34 cellular contexts compared by ENCODE assay signal in genomic region chr6:53209681-53210080, GRCh38.
DNase-seq lines count a peak whose midpoint lies in the region; ATAC-seq and TF ChIP-seq lines count a peak whose summit lies in the region.
"Had no signal": no experiment of that assay in that cellular context is flagged by ENCODE, and none has a peak within 500 bp of the region (broad histone marks: within the 10 kb centered on the region; RNA-seq: fewer than 3 reads in every experiment).

No MANE protein-coding gene starts in this region.

- H3K36me3 Mint-ChIP-seq in memory B cell = peaks cover 4% of the 10 kb centered on the region
- H3K36me3 Mint-ChIP-seq: CD4-positive, CD25-positive, alpha-beta regulatory T cell; CD8-positive, alpha-beta T cell had no signal

- no peak for TF ChIP-seq POLR2A in prostate gland (IDR thresholded peaks at IDR 0.05)

- H3K9me3 Mint-ChIP-seq in memory B cell = peaks cover 4% of the 10 kb centered on the region
- H3K9me3 Mint-ChIP-seq: CD4-positive, alpha-beta T cell; CD8-positive, alpha-beta T cell had no signal

- no peak for TF ChIP-seq CTCF in C4-2B (conservative IDR thresholded peaks at IDR 0.05)
- no peak for TF ChIP-seq CTCF in LNCaP clone FGC (IDR thresholded peaks at IDR 0.05; ENCODE audit: control insufficient read depth, extremely low read depth, insufficient read depth)
- no peak for TF ChIP-seq CTCF in prostate gland (IDR thresholded peaks at IDR 0.05)
- TF ChIP-seq CTCF in tibial artery (IDR thresholded peaks at IDR 0.05) = no peak

- H3K27ac Mint-ChIP-seq in memory B cell = peak overlapping the region; percentile 35
- H3K27ac Mint-ChIP-seq: B cell; CD14-positive monocyte; CD4-positive, alpha-beta T cell; CD4-positive, CD25-positive, alpha-beta regulatory T cell; CD8-positive, alpha-beta memory T cell; CD8-positive, alpha-beta T cell had no signal

- peak; percentile 54 for DNase-seq in LNCaP clone FGC (ENCODE audit: low read depth)
- no peak for DNase-seq in memory B cell (ENCODE audit: low spot score in 2 of 2)
- DNase-seq in prostate gland (ENCODE audit: low spot score) = peak; percentile 28
- DNase-seq in NK-92 (lab: John Stamatoyannopoulos, UW; ENCODE audit: unreplicated experiment) = no peak
- no peak for DNase-seq in activated CD4-positive, alpha-beta T cell treated with anti-CD3 and anti-CD28 coated beads for 1 hour
- no peak for DNase-seq in tibial artery
- no peak for DNase-seq in hepatic stellate cell (ENCODE audit: low spot score)
- DNase-seq: 8988T; ACHN; AML-193; BE2C; C1 segment of cervical spinal cord; Caco-2; Calu3; CD4-positive, alpha-beta memory T cell; CD4-positive, alpha-beta T cell; CD4-positive, CD25-positive, alpha-beta regulatory T cell; CD8-positive, alpha-beta memory T cell; CD8-positive, alpha-beta T cell; COR-L47; DMS 273 treated with DMSO at 0.1 percent for 48 hours; DMS153; DMS53; DMS79; DMS79 treated with DMSO at 0.1 percent for 48 hours; DND-41; EL had no signal

- H3K4me3 ChIP-seq in LNCaP clone FGC (ENCODE audit: low read depth, low read length) (no peak overlapping the region), prostate gland (no peak overlapping the region), tibial artery (no peak overlapping the region)
- H3K4me3 ChIP-seq: A549; BLaER1; BLaER1 treated with 17β-estradiol and CSF1 and Interleukin-3, amounts not matched to agents 10 nM and 100 nM had no signal

- H3K9me3 ChIP-seq in prostate gland (no peaks in the 10 kb centered on the region), tibial artery (no peaks in the 10 kb centered on the region)
- H3K9me3 ChIP-seq: A549, BE2C had no signal

- peak overlapping the region; percentile 23; the same call in 1 of the 2 replicates for H3K27ac ChIP-seq in C4-2B
- peak overlapping the region in 1 of 2 donors; percentile 61 for H3K27ac ChIP-seq in prostate gland
- H3K27ac ChIP-seq in tibial artery = no peak overlapping the region
- H3K27ac ChIP-seq: 22Rv1; A549; BLaER1; BLaER1 treated with 17β-estradiol and CSF1 and Interleukin-3, amounts not matched to agents 10 nM and 100 nM had no signal

- no peaks in the 10 kb centered on the region for H3K27me3 ChIP-seq in prostate gland (replicated peaks; ENCODE audit: insufficient read depth)
- no peaks in the 10 kb centered on the region for H3K27me3 ChIP-seq in tibial artery
- H3K27me3 ChIP-seq: BE2C; BLaER1; BLaER1 treated with 17β-estradiol and CSF1 and Interleukin-3, amounts not matched to agents 10 nM and 100 nM had no signal

- peaks cover 22% of the 10 kb centered on the region for H3K4me1 Mint-ChIP-seq in memory B cell
- H3K4me1 Mint-ChIP-seq: CD8-positive, alpha-beta memory T cell had no signal

- no peak overlapping the region for H3K4me3 Mint-ChIP-seq in memory B cell
- H3K4me3 Mint-ChIP-seq: B cell; CD14-positive monocyte; CD4-positive, alpha-beta memory T cell; CD4-positive, alpha-beta T cell; CD4-positive, CD25-positive, alpha-beta regulatory T cell; CD8-positive, alpha-beta memory T cell; CD8-positive, alpha-beta T cell had no signal

- H3K36me3 ChIP-seq in prostate gland (no peaks in the 10 kb centered on the region), tibial artery (no peaks in the 10 kb centered on the region)
- H3K36me3 ChIP-seq: BE2C; BLaER1; BLaER1 treated with 17β-estradiol and CSF1 and Interleukin-3, amounts not matched to agents 10 nM and 100 nM had no signal

- intact Hi-C loops in prostate gland (cut with DNase I) = no loop called here
- intact Hi-C loops in tibial artery (cut with DNase I; ENCODE audit: low total_unique reads) = no loop called here

- no peaks in the 10 kb centered on the region for H3K4me1 ChIP-seq in prostate gland (replicated peaks)
- no peaks in the 10 kb centered on the region for H3K4me1 ChIP-seq in tibial artery
- H3K4me1 ChIP-seq: A549; BE2C; BLaER1; BLaER1 treated with 17β-estradiol and CSF1 and Interleukin-3, amounts not matched to agents 10 nM and 100 nM; Caco-2 had no signal

- no peaks in the 10 kb centered on the region for H3K27me3 Mint-ChIP-seq in memory B cell
- H3K27me3 Mint-ChIP-seq: B cell; CD4-positive, alpha-beta memory T cell; CD4-positive, alpha-beta T cell; CD4-positive, CD25-positive, alpha-beta regulatory T cell had no signal

- ATAC-seq in memory B cell (ENCODE audit: low read depth) = no peak
- ATAC-seq: A549; CD8-positive, alpha-beta T cell had no signal

Comparison
In these comparisons a context has a peak if more than half of its experiments do, and no peak if none do; other contexts are left out.
1. DNase-seq: peak in LNCaP clone FGC (single experiment) and prostate gland (single experiment); none in memory B cell (0 of 2), NK-92 (single experiment), activated CD4-positive, alpha-beta T cell treated with anti-CD3 and anti-CD28 coated beads for 1 hour (single experiment), tibial artery (0 of 2) and hepatic stellate cell (single experiment).